15 cellular contexts compared by ENCODE assay signal in genomic region chr15:98722645-98723044, GRCh38.
"Had no signal": no experiment of that assay in that cellular context is flagged by ENCODE, and none has a peak within 500 bp of the region (broad histone marks: within the 10 kb centered on the region; RNA-seq: fewer than 3 reads in every experiment).

No MANE protein-coding gene starts in this region.

- H3K4me2 ChIP-seq: neural progenitor cell had no signal

- H3K9me3 ChIP-seq: esophagus muscularis mucosa, ovary, thyroid gland, uterus had no signal

- H3K4me3 ChIP-seq: cardiac muscle cell, esophagus muscularis mucosa, neural progenitor cell, ovary, thyroid gland, uterus had no signal

- H3K4me3 Mint-ChIP-seq: activated CD8-positive, alpha-beta memory T cell treated with anti-CD3 and anti-CD28 coated beads, Interleukin-2, amount 10 ng/mL, durations not matched to agents 7 days and 5 days; activated naive CD4-positive, alpha-beta T cell treated with anti-CD3 and anti-CD28 coated beads, Interleukin-2, amount 10 ng/mL, durations not matched to agents 7 days and 5 days; activated T-cell treated with anti-CD3 and anti-CD28 coated beads, Interleukin-2, amount 50 U/mL, for 24 hours; neural progenitor cell; stimulated activated naive B cell treated with anti-CD40 and anti-IgM and Interleukin-4, amounts not matched to agents 10 μg/mL and 1 μg/mL and 100 μg/mL, for 72 hours had no signal

- H3K9ac ChIP-seq: neural progenitor cell had no signal

- H3K36me3 ChIP-seq: cardiac muscle cell, esophagus muscularis mucosa, neural progenitor cell, ovary, thyroid gland, uterus had no signal

- H3K27ac Mint-ChIP-seq: activated CD8-positive, alpha-beta memory T cell treated with anti-CD3 and anti-CD28 coated beads, Interleukin-2, amount 10 ng/mL, durations not matched to agents 7 days and 5 days; activated naive CD4-positive, alpha-beta T cell treated with anti-CD3 and anti-CD28 coated beads, Interleukin-2, amount 10 ng/mL, durations not matched to agents 7 days and 5 days; activated T-cell treated with anti-CD3 and anti-CD28 coated beads, Interleukin-2, amount 50 U/mL, for 24 hours; neural progenitor cell; stimulated activated naive B cell treated with anti-CD40 and anti-IgM and Interleukin-4, amounts not matched to agents 10 μg/mL and 1 μg/mL and 100 μg/mL, for 72 hours; T-cell had no signal

- H3K36me3 Mint-ChIP-seq: activated CD8-positive, alpha-beta memory T cell treated with anti-CD3 and anti-CD28 coated beads, Interleukin-2, amount 10 ng/mL, durations not matched to agents 7 days and 5 days; stimulated activated naive B cell treated with anti-CD40 and anti-IgM and Interleukin-4, amounts not matched to agents 10 μg/mL and 1 μg/mL and 100 μg/mL, for 72 hours had no signal

- DNase-seq: activated CD4-positive, alpha-beta T cell treated with anti-CD3 and anti-CD28 coated beads, Interleukin-2, amount 50 U/mL, for 48 hours; activated CD8-positive, alpha-beta memory T cell treated with anti-CD3 and anti-CD28 coated beads, Interleukin-2, amount 10 ng/mL, durations not matched to agents 7 days and 5 days; activated naive CD4-positive, alpha-beta T cell treated with anti-CD3 and anti-CD28 coated beads, Interleukin-2, amount 10 ng/mL, durations not matched to agents 7 days and 5 days; activated T-cell treated with anti-CD3 and anti-CD28 coated beads, Interleukin-2, amount 50 U/mL, for 24 hours; hypothalamus; ovary; stimulated activated CD4-positive, alpha-beta T cell treated with anti-CD3 and anti-CD28 coated beads, Interleukin-12 subunit alpha, Interleukin-12 subunit beta, amount 100 ng/mL, for 4 hours; stimulated activated naive B cell treated with anti-CD40 and anti-IgM and Interleukin-4, amounts not matched to agents 10 μg/mL and 1 μg/mL and 100 μg/mL, for 72 hours; T-cell; T1000; thyroid gland; uterus had no signal

- H3K27ac ChIP-seq: cardiac muscle cell, esophagus muscularis mucosa, neural progenitor cell, ovary, thyroid gland, uterus had no signal

- H3K27me3 ChIP-seq: cardiac muscle cell, esophagus muscularis mucosa, neural progenitor cell, ovary, thyroid gland, uterus had no signal

- H3K27me3 Mint-ChIP-seq: activated CD8-positive, alpha-beta memory T cell treated with anti-CD3 and anti-CD28 coated beads, Interleukin-2, amount 10 ng/mL, durations not matched to agents 7 days and 5 days; activated naive CD4-positive, alpha-beta T cell treated with anti-CD3 and anti-CD28 coated beads, Interleukin-2, amount 10 ng/mL, durations not matched to agents 7 days and 5 days; activated T-cell treated with anti-CD3 and anti-CD28 coated beads, Interleukin-2, amount 50 U/mL, for 24 hours; stimulated activated naive B cell treated with anti-CD40 and anti-IgM and Interleukin-4, amounts not matched to agents 10 μg/mL and 1 μg/mL and 100 μg/mL, for 72 hours had no signal

- H3K9me3 Mint-ChIP-seq: activated naive CD4-positive, alpha-beta T cell treated with anti-CD3 and anti-CD28 coated beads, Interleukin-2, amount 10 ng/mL, durations not matched to agents 7 days and 5 days; activated T-cell treated with anti-CD3 and anti-CD28 coated beads, Interleukin-2, amount 50 U/mL, for 24 hours; stimulated activated naive B cell treated with anti-CD40 and anti-IgM and Interleukin-4, amounts not matched to agents 10 μg/mL and 1 μg/mL and 100 μg/mL, for 72 hours; T-cell had no signal

- H2AFZ ChIP-seq: neural progenitor cell had no signal

- ATAC-seq: activated CD8-positive, alpha-beta memory T cell treated with anti-CD3 and anti-CD28 coated beads, Interleukin-2, amount 10 ng/mL, durations not matched to agents 7 days and 5 days; stimulated activated naive B cell treated with anti-CD40 and anti-IgM and Interleukin-4, amounts not matched to agents 10 μg/mL and 1 μg/mL and 100 μg/mL, for 72 hours; T-cell had no signal
